In genomic region chr22:39175127-39176066, GRCh38 we compare ENCODE assay signal across 9 cellular contexts. TPM values are rescaled to one million over a fixed set of nuclear protein-coding genes. Genes with fewer than 3 reads are reported as not detected.
A peak's percentile ranks its signal among the peaks of the same experiment; 100 is the strongest.
DNase-seq lines count a peak whose midpoint lies in the region; ATAC-seq and TF ChIP-seq lines count a peak whose summit lies in the region.
"Had no signal": no experiment of that assay in that cellular context is flagged by ENCODE, and none has a peak within 500 bp of the region (broad histone marks: within the 10 kb centered on the region; RNA-seq: fewer than 3 reads in every experiment).

No MANE protein-coding gene starts in this region.

- H3K4me3 Mint-ChIP-seq in neural crest cell = no peak overlapping the region

- TF ChIP-seq EP300 in esophagus muscularis mucosa (IDR thresholded peaks at IDR 0.05) = no peak

- 88% methylated on average over 18 of the region's 22 CpGs for WGBS in esophagus muscularis mucosa

- H3K36me3 ChIP-seq in ACC112 (ENCODE audit: insufficient read depth, low read length) (no peaks in the 10 kb centered on the region), NT2/D1 (ENCODE audit: insufficient read depth, insufficient read length, low read length) (no peaks in the 10 kb centered on the region), esophagus muscularis mucosa (no peaks in the 10 kb centered on the region)

- H3K9me3 Mint-ChIP-seq in neural crest cell = no peaks in the 10 kb centered on the region

- H3K4me1 ChIP-seq in ACC112 (ENCODE audit: control insufficient read depth, insufficient read depth, low read length, unreplicated experiment) (peaks cover 59% of the 10 kb centered on the region), NT2/D1 (ENCODE audit: insufficient read depth, insufficient read length) (peaks cover 26% of the 10 kb centered on the region), esophagus muscularis mucosa (peaks cover 85 to 93% (median 92%) of the 10 kb centered on the region in 4 donors)

- no peak for DNase-seq in NT2/D1 (ENCODE audit: low read depth, low spot score)
- DNase-seq in esophagus muscularis mucosa (ENCODE audit: extremely low spot score) = no peak
- no peak for DNase-seq in neural crest cell (ENCODE audit: low read depth, low spot score)
- DNase-seq in NCI-H446 (lab: John Stamatoyannopoulos, UW) = no peak
- no peak for DNase-seq in cerebellum (ENCODE audit: low spot score)
- DNase-seq: DMS79 treated with DMSO at 0.1 percent for 48 hours had no signal

- peak overlapping the region; percentile 100 for H3K27ac Mint-ChIP-seq in neural crest cell (ENCODE audit: unreplicated experiment)

- peak overlapping the region; percentile 61 for H3K9ac ChIP-seq in NT2/D1 (ENCODE audit: insufficient read length, low read depth)

- no peak overlapping the region for H3K4me3 ChIP-seq in ACC112 (ENCODE audit: low read depth, low read length)
- H3K4me3 ChIP-seq in NT2/D1 (ENCODE audit: insufficient read length, low read depth) = no peak overlapping the region
- H3K4me3 ChIP-seq in esophagus muscularis mucosa = peak overlapping the region in 2 of 4 donors; percentile 24 to 36

- no peaks in the 10 kb centered on the region for H3K79me2 ChIP-seq in ACC112 (ENCODE audit: control insufficient read depth, insufficient read depth, low read length, unreplicated experiment)

- H3K27me3 ChIP-seq in ACC112 (ENCODE audit: insufficient read depth, low read length) = no peaks in the 10 kb centered on the region
- H3K27me3 ChIP-seq in NT2/D1 (ENCODE audit: insufficient read depth, insufficient read length) = no peaks in the 10 kb centered on the region
- H3K27me3 ChIP-seq in esophagus muscularis mucosa = no peaks in the 10 kb centered on the region

- H2AFZ ChIP-seq in ACC112 (ENCODE audit: low read length, unreplicated experiment) = no peak overlapping the region

- H3K9me3 ChIP-seq in NT2/D1 (ENCODE audit: insufficient read depth, low read length) (no peaks in the 10 kb centered on the region), esophagus muscularis mucosa (no peaks in the 10 kb centered on the region)

- ATAC-seq in GM18867 (IDR thresholded peaks at IDR 0.05; ENCODE audit: unreplicated experiment) (no peak), HG03342 (IDR thresholded peaks at IDR 0.05; ENCODE audit: unreplicated experiment) (no peak)

- no peaks in the 10 kb centered on the region for H3K27me3 Mint-ChIP-seq in neural crest cell (ENCODE audit: low read depth)

- TF ChIP-seq POLR2A in esophagus muscularis mucosa (IDR thresholded peaks at IDR 0.05; ENCODE audit: low read depth) = no peak

- intact Hi-C loops in esophagus muscularis mucosa (cut with DNase I) = loop anchor here (10.0 kb wide), 1 partner anchor 349 kb away; the partner anchor contains the start of gene ATF4

- H3K4me1 Mint-ChIP-seq in neural crest cell = peaks cover 55% of the 10 kb centered on the region

- no peaks in the 10 kb centered on the region for H3K36me3 Mint-ChIP-seq in neural crest cell (ENCODE audit: low read depth)

- H3K27ac ChIP-seq in ACC112 (ENCODE audit: low read depth, low read length) (peak overlapping the region; percentile 90), esophagus muscularis mucosa (replicated peaks in 1 of 4) (peak overlapping the region; percentile 67 to 86 (median 74))

- TF ChIP-seq CTCF in esophagus muscularis mucosa (IDR thresholded peaks at IDR 0.05) (no peak), neural crest cell (conservative IDR thresholded peaks at IDR 0.05) (no peak)

RNA-seq across cellular contexts. Expression of gene CBX7, which starts 22.9 kb away (rescaled TPM):
- total RNA-seq in esophagus muscularis mucosa (100 to 1,000 TPM; 129 to 251 (median 173) TPM), neural crest cell (2.3 and 2.4 TPM in 2 replicates), cerebellum (8.6 TPM)

Comparison
In these comparisons a context has a peak if more than half of its experiments do, and no peak if none do; other contexts are left out.
1. RNA of gene CBX7, which starts 22.9 kb away (total RNA-seq): 129 to 251 TPM in esophagus muscularis mucosa; 8.6 TPM in cerebellum (single experiment) and 2.3 to 2.4 TPM in neural crest cell; every median in the first group is over 10 times any median in the second.